Comparison of ENCODE assay signal across 1 cellular context in the genomic region with DNA sequence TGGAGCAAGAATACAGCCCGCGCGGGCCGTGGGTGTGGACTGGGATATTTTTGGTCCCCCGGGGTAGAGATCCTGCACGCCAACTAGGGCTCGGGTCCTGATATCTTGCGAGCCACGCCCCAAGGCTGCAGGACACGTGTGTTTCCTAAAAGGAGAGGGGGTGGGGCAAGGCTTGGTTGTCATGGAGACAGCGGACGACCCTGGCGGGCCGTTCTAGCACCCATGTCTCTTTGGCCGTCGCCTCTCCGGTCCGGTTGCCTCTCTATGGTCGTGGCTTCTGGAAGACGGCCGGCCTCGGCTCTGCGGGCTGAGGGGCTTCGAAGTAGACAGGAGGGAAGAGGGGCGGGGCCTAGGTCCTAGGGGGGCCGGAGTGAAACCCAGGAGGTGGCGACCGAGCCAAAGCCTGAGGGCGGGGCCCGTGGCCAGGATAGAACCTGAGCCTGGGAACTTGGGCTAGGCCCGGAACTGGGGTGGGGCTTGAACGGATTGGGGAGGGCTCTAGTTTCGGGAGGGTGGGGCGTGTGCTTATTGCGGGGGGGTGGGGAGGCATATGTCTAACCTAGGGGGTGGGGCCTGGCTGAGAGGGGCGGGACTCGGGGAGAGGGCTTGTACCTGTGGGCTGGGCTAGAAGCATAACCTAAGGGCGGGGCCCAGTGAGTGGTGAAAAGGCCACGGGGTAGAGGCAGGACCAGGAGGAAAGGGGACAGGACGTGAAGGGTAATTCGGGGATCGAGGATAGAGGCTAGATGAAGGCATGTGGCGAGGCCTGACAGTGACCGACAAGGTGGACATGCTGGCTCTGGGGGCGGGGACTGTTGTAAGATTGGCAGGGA.
TF ChIP-seq lines count a peak whose summit lies in the region.

No MANE protein-coding gene starts in this region.

TF ChIP-seq in GM23338, 12 proteins besides CTCF, POLR2A, EP300 and RAD21:
- TF ChIP-seq, protein P1, sequence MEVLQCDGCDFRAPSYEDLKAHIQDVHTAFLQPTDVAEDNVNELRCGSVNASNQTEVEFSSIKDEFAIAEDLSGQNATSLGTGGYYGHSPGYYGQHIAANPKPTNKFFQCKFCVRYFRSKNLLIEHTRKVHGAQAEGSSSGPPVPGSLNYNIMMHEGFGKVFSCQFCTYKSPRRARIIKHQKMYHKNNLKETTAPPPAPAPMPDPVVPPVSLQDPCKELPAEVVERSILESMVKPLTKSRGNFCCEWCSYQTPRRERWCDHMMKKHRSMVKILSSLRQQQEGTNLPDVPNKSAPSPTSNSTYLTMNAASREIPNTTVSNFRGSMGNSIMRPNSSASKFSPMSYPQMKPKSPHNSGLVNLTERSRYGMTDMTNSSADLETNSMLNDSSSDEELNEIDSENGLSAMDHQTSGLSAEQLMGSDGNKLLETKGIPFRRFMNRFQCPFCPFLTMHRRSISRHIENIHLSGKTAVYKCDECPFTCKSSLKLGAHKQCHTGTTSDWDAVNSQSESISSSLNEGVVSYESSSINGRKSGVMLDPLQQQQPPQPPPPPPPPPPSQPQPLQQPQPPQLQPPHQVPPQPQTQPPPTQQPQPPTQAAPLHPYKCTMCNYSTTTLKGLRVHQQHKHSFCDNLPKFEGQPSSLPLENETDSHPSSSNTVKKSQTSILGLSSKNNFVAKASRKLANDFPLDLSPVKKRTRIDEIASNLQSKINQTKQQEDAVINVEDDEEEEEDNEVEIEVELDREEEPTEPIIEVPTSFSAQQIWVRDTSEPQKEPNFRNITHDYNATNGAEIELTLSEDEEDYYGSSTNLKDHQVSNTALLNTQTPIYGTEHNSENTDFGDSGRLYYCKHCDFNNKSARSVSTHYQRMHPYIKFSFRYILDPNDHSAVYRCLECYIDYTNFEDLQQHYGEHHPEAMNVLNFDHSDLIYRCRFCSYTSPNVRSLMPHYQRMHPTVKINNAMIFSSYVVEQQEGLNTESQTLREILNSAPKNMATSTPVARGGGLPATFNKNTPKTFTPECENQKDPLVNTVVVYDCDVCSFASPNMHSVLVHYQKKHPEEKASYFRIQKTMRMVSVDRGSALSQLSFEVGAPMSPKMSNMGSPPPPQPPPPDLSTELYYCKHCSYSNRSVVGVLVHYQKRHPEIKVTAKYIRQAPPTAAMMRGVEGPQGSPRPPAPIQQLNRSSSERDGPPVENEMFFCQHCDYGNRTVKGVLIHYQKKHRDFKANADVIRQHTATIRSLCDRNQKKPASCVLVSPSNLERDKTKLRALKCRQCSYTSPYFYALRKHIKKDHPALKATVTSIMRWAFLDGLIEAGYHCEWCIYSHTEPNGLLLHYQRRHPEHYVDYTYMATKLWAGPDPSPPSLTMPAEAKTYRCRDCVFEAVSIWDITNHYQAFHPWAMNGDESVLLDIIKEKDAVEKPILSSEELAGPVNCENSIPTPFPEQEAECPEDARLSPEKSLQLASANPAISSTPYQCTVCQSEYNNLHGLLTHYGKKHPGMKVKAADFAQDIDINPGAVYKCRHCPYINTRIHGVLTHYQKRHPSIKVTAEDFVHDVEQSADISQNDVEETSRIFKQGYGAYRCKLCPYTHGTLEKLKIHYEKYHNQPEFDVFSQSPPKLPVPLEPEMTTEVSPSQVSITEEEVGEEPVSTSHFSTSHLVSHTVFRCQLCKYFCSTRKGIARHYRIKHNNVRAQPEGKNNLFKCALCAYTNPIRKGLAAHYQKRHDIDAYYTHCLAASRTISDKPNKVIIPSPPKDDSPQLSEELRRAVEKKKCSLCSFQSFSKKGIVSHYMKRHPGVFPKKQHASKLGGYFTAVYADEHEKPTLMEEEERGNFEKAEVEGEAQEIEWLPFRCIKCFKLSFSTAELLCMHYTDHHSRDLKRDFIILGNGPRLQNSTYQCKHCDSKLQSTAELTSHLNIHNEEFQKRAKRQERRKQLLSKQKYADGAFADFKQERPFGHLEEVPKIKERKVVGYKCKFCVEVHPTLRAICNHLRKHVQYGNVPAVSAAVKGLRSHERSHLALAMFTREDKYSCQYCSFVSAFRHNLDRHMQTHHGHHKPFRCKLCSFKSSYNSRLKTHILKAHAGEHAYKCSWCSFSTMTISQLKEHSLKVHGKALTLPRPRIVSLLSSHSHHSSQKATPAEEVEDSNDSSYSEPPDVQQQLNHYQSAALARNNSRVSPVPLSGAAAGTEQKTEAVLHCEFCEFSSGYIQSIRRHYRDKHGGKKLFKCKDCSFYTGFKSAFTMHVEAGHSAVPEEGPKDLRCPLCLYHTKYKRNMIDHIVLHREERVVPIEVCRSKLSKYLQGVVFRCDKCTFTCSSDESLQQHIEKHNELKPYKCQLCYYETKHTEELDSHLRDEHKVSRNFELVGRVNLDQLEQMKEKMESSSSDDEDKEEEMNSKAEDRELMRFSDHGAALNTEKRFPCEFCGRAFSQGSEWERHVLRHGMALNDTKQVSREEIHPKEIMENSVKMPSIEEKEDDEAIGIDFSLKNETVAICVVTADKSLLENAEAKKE (CRISPR knock-in tag; IDR thresholded peaks at IDR 0.05), result no peak
- TF ChIP-seq JUNB (IDR thresholded peaks at IDR 0.05; ENCODE audit: unreplicated experiment) (no peak), POLR2AphosphoS5 (IDR thresholded peaks at IDR 0.05; ENCODE audit: low read depth) (no peak), EZH2phosphoT487 (IDR thresholded peaks at IDR 0.05; ENCODE audit: unreplicated experiment) (no peak), ZNF114 (CRISPR knock-in tag; IDR thresholded peaks at IDR 0.05) (no peak), CREB1 (CRISPR knock-in tag; IDR thresholded peaks at IDR 0.05; ENCODE audit: low read depth) (no peak), NANOG (IDR thresholded peaks at IDR 0.05; ENCODE audit: borderline replicate concordance) (no peak)
- TF ChIP-seq, protein P2, sequence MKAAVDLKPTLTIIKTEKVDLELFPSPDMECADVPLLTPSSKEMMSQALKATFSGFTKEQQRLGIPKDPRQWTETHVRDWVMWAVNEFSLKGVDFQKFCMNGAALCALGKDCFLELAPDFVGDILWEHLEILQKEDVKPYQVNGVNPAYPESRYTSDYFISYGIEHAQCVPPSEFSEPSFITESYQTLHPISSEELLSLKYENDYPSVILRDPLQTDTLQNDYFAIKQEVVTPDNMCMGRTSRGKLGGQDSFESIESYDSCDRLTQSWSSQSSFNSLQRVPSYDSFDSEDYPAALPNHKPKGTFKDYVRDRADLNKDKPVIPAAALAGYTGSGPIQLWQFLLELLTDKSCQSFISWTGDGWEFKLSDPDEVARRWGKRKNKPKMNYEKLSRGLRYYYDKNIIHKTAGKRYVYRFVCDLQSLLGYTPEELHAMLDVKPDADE (IDR thresholded peaks at IDR 0.05), result no peak
